In the genomic region with DNA sequence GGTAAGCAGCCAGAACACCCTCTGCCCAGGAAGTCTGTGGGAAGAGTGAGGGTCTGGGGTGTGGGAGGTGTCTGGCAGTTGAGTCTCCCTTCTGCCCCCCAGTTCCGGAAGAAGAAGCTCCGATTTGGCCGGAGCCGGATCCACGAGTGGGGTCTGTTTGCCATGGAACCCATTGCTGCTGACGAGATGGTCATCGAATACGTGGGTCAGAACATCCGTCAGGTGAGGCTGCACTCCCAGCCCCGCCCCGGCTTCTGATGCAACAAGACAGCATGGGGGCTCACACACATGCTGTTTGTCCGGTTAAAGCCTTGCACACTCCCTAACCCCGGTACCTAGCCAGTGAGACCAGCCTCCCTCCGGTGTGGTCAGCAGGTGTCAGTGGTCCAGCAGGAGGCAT, we compare ENCODE assay signal across 1 cellular context.
A peak's percentile ranks its signal among the peaks of the same experiment; 100 is the strongest.
TF ChIP-seq lines count a peak whose summit lies in the region.

No MANE protein-coding gene starts in this region.

TF ChIP-seq in K562, 482 proteins besides CTCF, POLR2A, EP300 and RAD21:
- TF ChIP-seq RNF2 (IDR thresholded peaks at IDR 0.05), result no peak
- TF ChIP-seq CEBPG (CRISPR knock-in tag; IDR thresholded peaks at IDR 0.05), result peak; percentile 19; the same call in 1 of the 2 replicates
- no peak for TF ChIP-seq CEBPG (tag; conservative IDR thresholded peaks at IDR 0.05 in 1 of 2, IDR thresholded peaks at IDR 0.05 in 1 of 2)
- no peak for TF ChIP-seq ZNF311 (CRISPR knock-in tag; IDR thresholded peaks at IDR 0.05)
